In genomic region chr22:29418704-29419103, GRCh38 we compare ENCODE assay signal across 14 cellular contexts. TPM values are rescaled to one million over a fixed set of nuclear protein-coding genes. Genes with fewer than 3 reads are reported as not detected.
"Had no signal": no experiment of that assay in that cellular context is flagged by ENCODE, and none has a peak within 500 bp of the region (broad histone marks: within the 10 kb centered on the region; RNA-seq: fewer than 3 reads in every experiment).

No MANE protein-coding gene starts in this region.

RNA-seq across cellular contexts. Expression of gene RFPL1, which starts 19.7 kb away (rescaled TPM):
- total RNA-seq: natural killer cell, occipital lobe, osteoblast, ovary, posterior vena cava, pulmonary artery endothelial cell, right atrium auricular region, sciatic nerve, smooth muscle cell, transverse colon, upper lobe of right lung, urinary bladder, uterus had no signal
- polyA plus RNA-seq: neural cell, ovary, urinary bladder had no signal
